Comparison of ENCODE assay signal across 19 cellular contexts in genomic region chr15:63992300-63992699, GRCh38. TPM values are rescaled to one million over a fixed set of nuclear protein-coding genes. Genes with fewer than 3 reads are reported as not detected.
DNase-seq lines count a peak whose midpoint lies in the region; ATAC-seq and TF ChIP-seq lines count a peak whose summit lies in the region.
"Had no signal": no experiment of that assay in that cellular context is flagged by ENCODE, and none has a peak within 500 bp of the region (broad histone marks: within the 10 kb centered on the region; RNA-seq: fewer than 3 reads in every experiment).

No MANE protein-coding gene starts in this region.

- H3K4me3 ChIP-seq in right cardiac atrium (ENCODE audit: low read length) (no peak overlapping the region), OCI-LY3 (ENCODE audit: low read length) (no peak overlapping the region), upper lobe of right lung (no peak overlapping the region)

- DNase-seq in right cardiac atrium (no peak), Right ventricle myocardium inferior (ENCODE audit: missing footprints) (no peak), upper lobe of right lung (no peak), AG08395 (ENCODE audit: low spot score) (no peak), NCI-H1048 (lab: John Stamatoyannopoulos, UW) (no peak)
- no peak for DNase-seq in naive thymus-derived CD8-positive, alpha-beta T cell
- DNase-seq in activated T-cell treated with anti-CD3 and anti-CD28 coated beads, Interleukin-2, amount 50 U/mL, for 1 hour = no peak
- DNase-seq: activated CD4-positive, alpha-beta T cell treated with anti-CD3 and anti-CD28 coated beads for 4 hours; activated naive CD8-positive, alpha-beta T cell treated with anti-CD3 and anti-CD28 coated beads for 36 hours; CD8-positive, alpha-beta T cell; effector CD8-positive, alpha-beta T cell; HCEC 1CT; Kasumi-1; NCI-H2029; NCI-H446 treated with DMSO at 0.1 percent for 48 hours; nucleus accumbens; SHP77 had no signal

- H3K79me2 ChIP-seq in OCI-LY3 (ENCODE audit: low read length) = no peaks in the 10 kb centered on the region

- H3K27ac ChIP-seq in right cardiac atrium (ENCODE audit: low read length) (peak overlapping the region; percentile 66), OCI-LY3 (ENCODE audit: low read length) (peak overlapping the region; percentile 65; the same call in 1 of the 2 replicates), upper lobe of right lung (peak overlapping the region; percentile 3)

- H3K36me3 ChIP-seq in OCI-LY3 (replicated peaks; ENCODE audit: low read depth, low read length) (no peaks in the 10 kb centered on the region), upper lobe of right lung (no peaks in the 10 kb centered on the region)

- ATAC-seq in right cardiac atrium (no peak), Right ventricle myocardium inferior (no peak), upper lobe of right lung (no peak)
- ATAC-seq in naive thymus-derived CD8-positive, alpha-beta T cell = no peak
- ATAC-seq: CD8-positive, alpha-beta T cell had no signal

- H3K4me3 Mint-ChIP-seq in naive thymus-derived CD8-positive, alpha-beta T cell = no peak overlapping the region
- H3K4me3 Mint-ChIP-seq: activated naive CD8-positive, alpha-beta T cell treated with anti-CD3 and anti-CD28 coated beads for 36 hours; CD8-positive, alpha-beta T cell had no signal

- H3K9me3 Mint-ChIP-seq in naive thymus-derived CD8-positive, alpha-beta T cell = no peaks in the 10 kb centered on the region
- H3K9me3 Mint-ChIP-seq: activated naive CD8-positive, alpha-beta T cell treated with anti-CD3 and anti-CD28 coated beads for 36 hours; activated T-helper 2 cell treated with anti-CD3 and anti-CD28 coated beads, Interferon-gamma antibody, Interleukin-2, Interleukin-4, amounts not matched to agents 10 μg/mL and 5 μg/mL and 100 μg/mL, durations not matched to agents 14 hours and 24 hours and 36 hours; CD8-positive, alpha-beta T cell had no signal

- H3K4me2 ChIP-seq in OCI-LY3 (ENCODE audit: low read length) = peak overlapping the region; percentile 65

- H3K27ac Mint-ChIP-seq in naive thymus-derived CD8-positive, alpha-beta T cell = peak overlapping the region in 6 of 10 donors; percentile 1 to 75 (median 46)
- H3K27ac Mint-ChIP-seq: activated naive CD8-positive, alpha-beta T cell treated with anti-CD3 and anti-CD28 coated beads for 36 hours; activated T-helper 2 cell treated with anti-CD3 and anti-CD28 coated beads, Interferon-gamma antibody, Interleukin-2, Interleukin-4, amounts not matched to agents 10 μg/mL and 5 μg/mL and 100 μg/mL, durations not matched to agents 14 hours and 24 hours and 36 hours; CD8-positive, alpha-beta T cell had no signal

- POLR2A ChIA-PET in naive thymus-derived CD8-positive, alpha-beta T cell (lab: Charles Lee) = no interaction called here

- no peak overlapping the region for H3K9ac ChIP-seq in OCI-LY3 (ENCODE audit: low read length)

- H3K27me3 ChIP-seq in right cardiac atrium (ENCODE audit: control insufficient read depth, insufficient read depth) (no peaks in the 10 kb centered on the region), OCI-LY3 (ENCODE audit: low read depth, low read length) (no peaks in the 10 kb centered on the region), upper lobe of right lung (no peaks in the 10 kb centered on the region)

- H3K27me3 Mint-ChIP-seq in naive thymus-derived CD8-positive, alpha-beta T cell = no peaks in the 10 kb centered on the region
- H3K27me3 Mint-ChIP-seq: activated naive CD8-positive, alpha-beta T cell treated with anti-CD3 and anti-CD28 coated beads for 36 hours had no signal

- 48% methylated on average over 1 of the region's 1 CpG for WGBS in right cardiac atrium

- H3K4me1 ChIP-seq in right cardiac atrium (ENCODE audit: control insufficient read depth, insufficient read depth, low read length) = peaks cover 26% of the 10 kb centered on the region
- peaks cover 60% of the 10 kb centered on the region for H3K4me1 ChIP-seq in OCI-LY3 (ENCODE audit: low read length)
- H3K4me1 ChIP-seq in upper lobe of right lung = peaks cover 28% of the 10 kb centered on the region

- H3K9me3 ChIP-seq in right cardiac atrium (ENCODE audit: control insufficient read depth, low read length) (no peaks in the 10 kb centered on the region), OCI-LY3 (ENCODE audit: insufficient read depth, low read length) (no peaks in the 10 kb centered on the region), upper lobe of right lung (no peaks in the 10 kb centered on the region)

- H2AFZ ChIP-seq in OCI-LY3 (ENCODE audit: low read depth, low read length) = no peak overlapping the region

- H4K20me1 ChIP-seq in OCI-LY3 (ENCODE audit: insufficient read depth, low read length) = no peaks in the 10 kb centered on the region

- TF ChIP-seq CTCF in OCI-LY3 (IDR thresholded peaks at IDR 0.05; ENCODE audit: low read depth, low read length) (no peak), upper lobe of right lung (IDR thresholded peaks at IDR 0.05) (no peak)

- no peaks in the 10 kb centered on the region for H3K36me3 Mint-ChIP-seq in naive thymus-derived CD8-positive, alpha-beta T cell
- H3K36me3 Mint-ChIP-seq: activated naive CD8-positive, alpha-beta T cell treated with anti-CD3 and anti-CD28 coated beads for 36 hours; CD8-positive, alpha-beta T cell had no signal

- H3K4me1 Mint-ChIP-seq in naive thymus-derived CD8-positive, alpha-beta T cell = peaks cover 6 to 42% (median 26%) of the 10 kb centered on the region in 4 donors

- intact Hi-C loops in right cardiac atrium (cut with DNase I) = no loop called here
- intact Hi-C loops in Right ventricle myocardium inferior (cut with DNase I) = no loop called here
- intact Hi-C loops in upper lobe of right lung (cut with DNase I) = no loop called here

RNA-seq across cellular contexts. Expression of gene DAPK2, which starts 54.0 kb away (rescaled TPM):
- total RNA-seq in right cardiac atrium (10 to 100 TPM; 83.5 to 95.1 (median 88.1) TPM), Right ventricle myocardium inferior (47.9 TPM), upper lobe of right lung (73.3 TPM)
- 48.8 TPM for polyA plus RNA-seq in right cardiac atrium
- total RNA-seq in naive thymus-derived CD8-positive, alpha-beta T cell = 1 to 10 TPM; 1.3 to 1.6 TPM
- polyA plus RNA-seq in naive thymus-derived CD8-positive, alpha-beta T cell = 1 to 10 TPM in 2 of 3 donors, under 1 TPM in 1; 0.41 to 4.0 (median 1.1) TPM

Comparison
In these comparisons a context has a peak if more than half of its experiments do, and no peak if none do; other contexts are left out.
1. H3K27ac ChIP-seq: peak in every context shown above with its lines; median percentile 66 in right cardiac atrium; 65 in OCI-LY3; 3 in upper lobe of right lung.
2. RNA of gene DAPK2, which starts 54.0 kb away (total RNA-seq): 83.5 to 95.1 TPM in right cardiac atrium, 73.3 TPM in upper lobe of right lung (single experiment) and 47.9 TPM in Right ventricle myocardium inferior (single experiment); 1.3 to 1.6 TPM in naive thymus-derived CD8-positive, alpha-beta T cell; every median in the first group is over 10 times any median in the second.